8 cellular contexts compared by ENCODE assay signal in genomic region chr4:25159837-25160713, GRCh38. TPM values are rescaled to one million over a fixed set of nuclear protein-coding genes. Genes with fewer than 3 reads are reported as not detected.
DNase-seq lines count a peak whose midpoint lies in the region; ATAC-seq, FAIRE-seq and TF ChIP-seq lines count a peak whose summit lies in the region.

Gene SEPSECS (minus strand): TSS chr4:25160449. CDS start chr4:25160369, 80 bp downstream.

- DNase-seq in GM12864 (ENCODE audit: low read depth) (peak; percentile 96), NCI-H1417 (lab: John Stamatoyannopoulos, UW) (peak; percentile 94 to 99 (median 99)), SW 1271 (lab: John Stamatoyannopoulos, UW) (peak; percentile 96 to 97), Right ventricle myocardium superior (peak; percentile 98), pancreas (peak; percentile 97 to 99 (median 98)), tibial artery (peak; percentile 96 to 99)
- DNase-seq in activated naive CD8-positive, alpha-beta T cell treated with anti-CD3 and anti-CD28 coated beads, Interleukin-2, amount 50 U/mL, for 24 hours, result peak; percentile 94

- H3K27me3 Mint-ChIP-seq in activated naive CD8-positive, alpha-beta T cell treated with anti-CD3 and anti-CD28 coated beads, Interleukin-2, amount 50 U/mL, for 24 hours, result peaks cover 3% of the 10 kb centered on the region

- peak; percentile 95 for FAIRE-seq in pancreas (lab: Jason Lieb, UNC)

- TF ChIP-seq CTCF in GM12864 (IDR thresholded peaks at IDR 0.05; ENCODE audit: low read depth, low read length, missing control alignments) (no peak), pancreas (IDR thresholded peaks at IDR 0.05) (no peak), tibial artery (IDR thresholded peaks at IDR 0.05) (peak; percentile 11 to 30)

- H3K9me3 ChIP-seq in pancreas, result no peaks in the 10 kb centered on the region
- no peaks in the 10 kb centered on the region for H3K9me3 ChIP-seq in tibial artery

- H3K27ac Mint-ChIP-seq in activated naive CD8-positive, alpha-beta T cell treated with anti-CD3 and anti-CD28 coated beads, Interleukin-2, amount 50 U/mL, for 24 hours, result peak within 1 kb of the TSS; percentile 88

- peak within 1 kb of the TSS; percentile 88 for H3K4me3 Mint-ChIP-seq in activated naive CD8-positive, alpha-beta T cell treated with anti-CD3 and anti-CD28 coated beads, Interleukin-2, amount 50 U/mL, for 24 hours

- H3K36me3 ChIP-seq in pancreas (no peaks in the 10 kb centered on the region), tibial artery (peaks cover 0 to 1% (median 0%) of the 10 kb centered on the region in 3 donors)

- WGBS in pancreas, 2 donors, result 0 to 1% methylated on average over 66 of the region's 66 CpGs

- H3K4me1 ChIP-seq in pancreas, result peaks cover 0 to 22% (median 17%) of the 10 kb centered on the region in 3 donors
- H3K4me1 ChIP-seq in tibial artery, result peaks cover 0 to 21% (median 11%) of the 10 kb centered on the region in 4 donors

- peak; percentile 89 for ATAC-seq in HG02759 (IDR thresholded peaks at IDR 0.05; ENCODE audit: unreplicated experiment)
- ATAC-seq in activated naive CD8-positive, alpha-beta T cell treated with anti-CD3 and anti-CD28 coated beads, Interleukin-2, amount 50 U/mL, for 24 hours, result peak; percentile 91
- peak; percentile 97 for ATAC-seq in Right ventricle myocardium superior (ENCODE audit: poor library complexity)
- ATAC-seq in pancreas, result peak; percentile 91 to 95 (median 92)

- peaks cover 46% of the 10 kb centered on the region for H3K4me1 Mint-ChIP-seq in activated naive CD8-positive, alpha-beta T cell treated with anti-CD3 and anti-CD28 coated beads, Interleukin-2, amount 50 U/mL, for 24 hours

- peaks cover 14% of the 10 kb centered on the region for H3K36me3 Mint-ChIP-seq in activated naive CD8-positive, alpha-beta T cell treated with anti-CD3 and anti-CD28 coated beads, Interleukin-2, amount 50 U/mL, for 24 hours (ENCODE audit: low read depth)

- H3K27ac ChIP-seq in pancreas (peak within 1 kb of the TSS; percentile 94 to 100 (median 96)), tibial artery (peak within 1 kb of the TSS; percentile 90 to 99)

- no peaks in the 10 kb centered on the region for H3K27me3 ChIP-seq in pancreas
- H3K27me3 ChIP-seq in tibial artery, result no peaks in the 10 kb centered on the region

- H3K9me3 Mint-ChIP-seq in activated naive CD8-positive, alpha-beta T cell treated with anti-CD3 and anti-CD28 coated beads, Interleukin-2, amount 50 U/mL, for 24 hours, result no peaks in the 10 kb centered on the region

- intact Hi-C loops in Right ventricle myocardium superior (cut with DNase I) (no loop called here), pancreas (cut with DNase I) (no loop called here), tibial artery (cut with DNase I; ENCODE audit: low total_unique reads) (loop anchor here (10.0 kb wide), 1 partner anchor 365 kb away; the partner anchor contains the start of gene SOD3)

- H3K4me3 ChIP-seq in GM12864 (ENCODE audit: low read depth, low read length) (peak within 1 kb of the TSS; percentile 96), pancreas (peak within 1 kb of the TSS; percentile 60 to 93 (median 90)), tibial artery (peak within 1 kb of the TSS; percentile 61 to 78)

RNA-seq across cellular contexts. Expression of gene SEPSECS, which starts in this region (rescaled TPM):
- total RNA-seq in Right ventricle myocardium superior (5.0 TPM), pancreas (1 to 10 TPM; 5.3 to 9.2 (median 6.1) TPM)
- polyA plus RNA-seq in pancreas, result 1 to 10 TPM; 5.8 to 6.6 TPM

Comparison
In these comparisons a context has a peak if more than half of its experiments do, and no peak if none do; other contexts are left out.
1. Peak in every context shown above with its lines: DNase-seq, ATAC-seq, H3K4me3 ChIP-seq and H3K27ac ChIP-seq.
2. CTCF ChIP-seq: peak in tibial artery (2 of 2); none in GM12864 (single experiment) and pancreas (0 of 4).